In genomic region chr10:75662715-75663114, GRCh38 we compare ENCODE assay signal across 16 cellular contexts.
DNase-seq lines count a peak whose midpoint lies in the region; ATAC-seq and TF ChIP-seq lines count a peak whose summit lies in the region.
"Had no signal": no experiment of that assay in that cellular context is flagged by ENCODE, and none has a peak within 500 bp of the region (broad histone marks: within the 10 kb centered on the region; RNA-seq: fewer than 3 reads in every experiment).

No MANE protein-coding gene starts in this region.

- no peak for TF ChIP-seq CTCF in breast epithelium (IDR thresholded peaks at IDR 0.05)
- no peak for TF ChIP-seq CTCF in stomach (IDR thresholded peaks at IDR 0.05)

- WGBS in stomach, 5 donors = 52 to 66% (median 61%) methylated on average over 3 of the region's 3 CpGs

- H3K27me3 ChIP-seq in breast epithelium = no peaks in the 10 kb centered on the region
- H3K27me3 ChIP-seq in stomach = no peaks in the 10 kb centered on the region
- H3K27me3 ChIP-seq: cardiac muscle cell had no signal

- no peaks in the 10 kb centered on the region for H3K9me3 ChIP-seq in breast epithelium
- no peaks in the 10 kb centered on the region for H3K9me3 ChIP-seq in stomach

- H3K4me3 ChIP-seq in breast epithelium (no peak overlapping the region), stomach (no peak overlapping the region)
- H3K4me3 ChIP-seq: cardiac muscle cell had no signal

- DNase-seq in GM04504 (ENCODE audit: low read depth) = peak; percentile 28
- peak in 1 of 2 donors; percentile 55 for DNase-seq in breast epithelium (ENCODE audit: low spot score in 2 of 2)
- peak; percentile 51 for DNase-seq in left lobe of liver (ENCODE audit: low spot score)
- DNase-seq in stomach = no peak
- no peak for DNase-seq in stimulated activated CD8-positive, alpha-beta memory T cell treated with anti-CD3 and anti-CD28 coated beads, Interleukin-4, amount 100 ng/mL, for 48 hours
- DNase-seq in EL = no peak
- DNase-seq: activated T-cell treated with anti-CD3 and anti-CD28 coated beads for 4 hours; CD4-positive, CD25-positive, alpha-beta regulatory T cell; islet precursor cell; NCI-H510A treated with DMSO at 0.1 percent for 48 hours; WERI-Rb-1 had no signal

- no peaks in the 10 kb centered on the region for H3K4me1 ChIP-seq in breast epithelium
- H3K4me1 ChIP-seq in stomach = peaks cover 7 to 45% (median 21%) of the 10 kb centered on the region in 4 donors

- peak; percentile 42 for ATAC-seq in left lobe of liver
- no peak for ATAC-seq in HG02610 (IDR thresholded peaks at IDR 0.05; ENCODE audit: unreplicated experiment)
- no peak for ATAC-seq in HG03439 (IDR thresholded peaks at IDR 0.05; ENCODE audit: unreplicated experiment)
- ATAC-seq: esophagus mucosa had no signal

- H3K36me3 ChIP-seq in breast epithelium (no peaks in the 10 kb centered on the region), stomach (no peaks in the 10 kb centered on the region)
- H3K36me3 ChIP-seq: cardiac muscle cell, WERI-Rb-1 had no signal

- TF ChIP-seq POLR2A in breast epithelium (IDR thresholded peaks at IDR 0.05) (no peak), stomach (IDR thresholded peaks at IDR 0.05) (no peak)

- H3K27ac ChIP-seq in breast epithelium (peak overlapping the region; percentile 29 to 58), stomach (peak overlapping the region in 3 of 5 donors; percentile 45 to 80 (median 47))
- H3K27ac ChIP-seq: cardiac muscle cell, parathyroid adenoma, WERI-Rb-1 had no signal

- intact Hi-C loops in breast epithelium (cut with DNase I; ENCODE audit: low total_unique reads) (no loop called here), stomach (cut with DNase I; ENCODE audit: low total_unique reads) (no loop called here)

- no peak for TF ChIP-seq EP300 in stomach (IDR thresholded peaks at IDR 0.05)

Comparison
In these comparisons a context has a peak if more than half of its experiments do, and no peak if none do; other contexts are left out.
1. DNase-seq: peak in GM04504 (single experiment) and left lobe of liver (single experiment); none in stomach (single experiment), stimulated activated CD8-positive, alpha-beta memory T cell treated with anti-CD3 and anti-CD28 coated beads, Interleukin-4, amount 100 ng/mL, for 48 hours (single experiment) and EL (single experiment).